Comparison of ENCODE assay signal across 1 cellular context in genomic region chr5:169768416-169768815, GRCh38.
A peak's percentile ranks its signal among the peaks of the same experiment; 100 is the strongest.
TF ChIP-seq lines count a peak whose summit lies in the region.

No MANE protein-coding gene starts in this region.

TF ChIP-seq in K562, 482 proteins besides CTCF, POLR2A, EP300 and RAD21:
- TF ChIP-seq L3MBTL2 (IDR thresholded peaks at IDR 0.05) = peak; percentile 3; the same call in 1 of the 2 replicates
- TF ChIP-seq ZNF184 (CRISPR knock-in tag; IDR thresholded peaks at IDR 0.05) = no peak
TF ChIP-seq in K562: peak in this region for 1.
